In genomic region chr14:100098171-100098570, GRCh38 we compare ENCODE assay signal across 23 cellular contexts. TPM values are rescaled to one million over a fixed set of nuclear protein-coding genes. Genes with fewer than 3 reads are reported as not detected.
DNase-seq lines count a peak whose midpoint lies in the region; ATAC-seq and TF ChIP-seq lines count a peak whose summit lies in the region.
"Had no signal": no experiment of that assay in that cellular context is flagged by ENCODE, and none has a peak within 500 bp of the region (broad histone marks: within the 10 kb centered on the region; RNA-seq: fewer than 3 reads in every experiment).

No MANE protein-coding gene starts in this region.

- TF ChIP-seq CTCF in endothelial cell (IDR thresholded peaks at IDR 0.05; ENCODE audit: unreplicated experiment) (no peak), spleen (IDR thresholded peaks at IDR 0.05 in 8 of 11, conservative IDR thresholded peaks at IDR 0.05 in 3 of 11) (no peak)

- no peak for TF ChIP-seq POLR2A in spleen (IDR thresholded peaks at IDR 0.05)

- ATAC-seq in stimulated activated naive CD8-positive, alpha-beta T cell treated with anti-CD3 and anti-CD28 coated beads, Interleukin-15, Interleukin-2, amounts not matched to agents 100 U/mL and 50 U/mL, for 24 hours: no peak
- ATAC-seq in activated CD8-positive, alpha-beta T cell treated with anti-CD3 and anti-CD28 coated beads, Interleukin-2, amount 10 ng/mL, durations not matched to agents 7 days and 5 days: no peak
- no peak for ATAC-seq in stimulated activated naive CD8-positive, alpha-beta T cell treated with anti-CD3 and anti-CD28 coated beads, Interleukin-15, amount 100 ng/mL, for 72 hours
- ATAC-seq in HG02884 (IDR thresholded peaks at IDR 0.05; ENCODE audit: unreplicated experiment): no peak

- no peak overlapping the region for H3K4me3 Mint-ChIP-seq in stimulated activated naive CD8-positive, alpha-beta T cell treated with anti-CD3 and anti-CD28 coated beads, Interleukin-15, Interleukin-2, amounts not matched to agents 100 ng/mL and 50 ng/mL, for 24 hours
- no peak overlapping the region for H3K4me3 Mint-ChIP-seq in activated CD8-positive, alpha-beta T cell treated with anti-CD3 and anti-CD28 coated beads, Interleukin-2, amount 10 ng/mL, durations not matched to agents 7 days and 5 days
- peak overlapping the region; percentile 33 for H3K4me3 Mint-ChIP-seq in endothelial cell (ENCODE audit: unreplicated experiment)
- H3K4me3 Mint-ChIP-seq in stimulated activated naive CD8-positive, alpha-beta T cell treated with anti-CD3 and anti-CD28 coated beads, Interleukin-15, amount 100 ng/mL, for 72 hours: peak overlapping the region; percentile 38 to 52
- H3K4me3 Mint-ChIP-seq: memory B cell had no signal

- H3K36me3 ChIP-seq in spleen: peaks cover 0 to 100% (median 55%) of the 10 kb centered on the region in 6 donors
- H3K36me3 ChIP-seq: BE2C had no signal

- peaks cover 97% of the 10 kb centered on the region for H3K4me1 Mint-ChIP-seq in stimulated activated naive CD8-positive, alpha-beta T cell treated with anti-CD3 and anti-CD28 coated beads, Interleukin-15, Interleukin-2, amounts not matched to agents 100 ng/mL and 50 ng/mL, for 24 hours (ENCODE audit: low read depth)
- H3K4me1 Mint-ChIP-seq in activated CD8-positive, alpha-beta T cell treated with anti-CD3 and anti-CD28 coated beads, Interleukin-2, amount 10 ng/mL, durations not matched to agents 7 days and 5 days (ENCODE audit: low read depth): peaks cover 94% of the 10 kb centered on the region
- H3K4me1 Mint-ChIP-seq in endothelial cell (ENCODE audit: unreplicated experiment): peaks cover 10% of the 10 kb centered on the region
- H3K4me1 Mint-ChIP-seq in stimulated activated naive CD8-positive, alpha-beta T cell treated with anti-CD3 and anti-CD28 coated beads, Interleukin-15, amount 100 ng/mL, for 72 hours: peaks cover 100% of the 10 kb centered on the region

- 89 to 96% (median 94%) methylated on average over 8 of the region's 8 CpGs for WGBS in spleen, 5 donors

- CTCF ChIA-PET in activated CD8-positive, alpha-beta T cell treated with anti-CD3 and anti-CD28 coated beads, Interleukin-2, amount 10 ng/mL, durations not matched to agents 7 days and 5 days (lab: Charles Lee): interaction anchor here (0.7 to 3.1 kb wide), 3 partner anchors 10 to 26 kb away, joined by 3 to 13 read pairs (median 3); no protein-coding TSS in a partner anchor

- H3K9me3 Mint-ChIP-seq in stimulated activated naive CD8-positive, alpha-beta T cell treated with anti-CD3 and anti-CD28 coated beads, Interleukin-15, Interleukin-2, amounts not matched to agents 100 ng/mL and 50 ng/mL, for 24 hours: no peaks in the 10 kb centered on the region
- no peaks in the 10 kb centered on the region for H3K9me3 Mint-ChIP-seq in activated CD8-positive, alpha-beta T cell treated with anti-CD3 and anti-CD28 coated beads, Interleukin-2, amount 10 ng/mL, durations not matched to agents 7 days and 5 days (ENCODE audit: insufficient read depth)
- no peaks in the 10 kb centered on the region for H3K9me3 Mint-ChIP-seq in endothelial cell (ENCODE audit: unreplicated experiment)
- no peaks in the 10 kb centered on the region for H3K9me3 Mint-ChIP-seq in stimulated activated naive CD8-positive, alpha-beta T cell treated with anti-CD3 and anti-CD28 coated beads, Interleukin-15, amount 100 ng/mL, for 72 hours
- H3K9me3 Mint-ChIP-seq: memory B cell had no signal

- H3K27me3 ChIP-seq in spleen (replicated peaks in 1 of 7): no peaks in the 10 kb centered on the region
- H3K27me3 ChIP-seq: BE2C had no signal

- H3K36me3 Mint-ChIP-seq in stimulated activated naive CD8-positive, alpha-beta T cell treated with anti-CD3 and anti-CD28 coated beads, Interleukin-15, Interleukin-2, amounts not matched to agents 100 ng/mL and 50 ng/mL, for 24 hours (ENCODE audit: low read depth): peaks cover 70% of the 10 kb centered on the region
- peaks cover 90% of the 10 kb centered on the region for H3K36me3 Mint-ChIP-seq in activated CD8-positive, alpha-beta T cell treated with anti-CD3 and anti-CD28 coated beads, Interleukin-2, amount 10 ng/mL, durations not matched to agents 7 days and 5 days (ENCODE audit: low read depth)
- peaks cover 15% of the 10 kb centered on the region for H3K36me3 Mint-ChIP-seq in endothelial cell (ENCODE audit: low read depth, unreplicated experiment)

- H3K27ac Mint-ChIP-seq in stimulated activated naive CD8-positive, alpha-beta T cell treated with anti-CD3 and anti-CD28 coated beads, Interleukin-15, Interleukin-2, amounts not matched to agents 100 ng/mL and 50 ng/mL, for 24 hours: peak overlapping the region; percentile 83
- H3K27ac Mint-ChIP-seq in activated CD8-positive, alpha-beta T cell treated with anti-CD3 and anti-CD28 coated beads, Interleukin-2, amount 10 ng/mL, durations not matched to agents 7 days and 5 days: peak overlapping the region; percentile 79
- H3K27ac Mint-ChIP-seq in endothelial cell (ENCODE audit: unreplicated experiment): no peak overlapping the region
- peak overlapping the region; percentile 44 to 81 for H3K27ac Mint-ChIP-seq in stimulated activated naive CD8-positive, alpha-beta T cell treated with anti-CD3 and anti-CD28 coated beads, Interleukin-15, amount 100 ng/mL, for 72 hours
- H3K27ac Mint-ChIP-seq: memory B cell had no signal

- no peaks in the 10 kb centered on the region for H3K9me3 ChIP-seq in spleen
- H3K9me3 ChIP-seq: BE2C had no signal

- H3K27ac ChIP-seq in spleen: no peak overlapping the region
- H3K27ac ChIP-seq: KMS-11, WERI-Rb-1 had no signal

- DNase-seq in stimulated activated naive CD8-positive, alpha-beta T cell treated with anti-CD3 and anti-CD28 coated beads, Interleukin-15, Interleukin-2, amounts not matched to agents 100 U/mL and 50 U/mL, for 24 hours: no peak
- DNase-seq in activated CD8-positive, alpha-beta T cell treated with anti-CD3 and anti-CD28 coated beads, Interleukin-2, amount 10 ng/mL, durations not matched to agents 7 days and 5 days: no peak
- DNase-seq in endothelial cell (ENCODE audit: low spot score) (no peak), superior temporal gyrus (ENCODE audit: extremely low spot score) (no peak), spleen (no peak)
- DNase-seq in stimulated activated naive CD8-positive, alpha-beta T cell treated with anti-CD3 and anti-CD28 coated beads, Interleukin-15, amount 100 ng/mL, for 72 hours: no peak
- DNase-seq: activated CD8-positive, alpha-beta memory T cell treated with anti-CD3 and anti-CD28 coated beads, Interleukin-2, amount 50 U/mL, for 48 hours; BE2C; central memory CD4-positive, alpha-beta T cell; DMS 273 treated with DMSO at 0.1 percent for 48 hours; effector CD4-positive, alpha-beta T cell; GF-D8; NCI-H1048; NCI-H2029 treated with DMSO at 0.1 percent for 48 hours; NCI-H446 treated with DMSO at 0.1 percent for 48 hours; RPMI8226; stimulated activated CD4-positive, alpha-beta T cell treated with anti-CD3 and anti-CD28 coated beads, Interleukin-4, amount 100 ng/mL, for 4 hours; WERI-Rb-1 had no signal

- H3K4me3 ChIP-seq in spleen: no peak overlapping the region
- H3K4me3 ChIP-seq: smooth muscle cell had no signal

- no peaks in the 10 kb centered on the region for H3K27me3 Mint-ChIP-seq in stimulated activated naive CD8-positive, alpha-beta T cell treated with anti-CD3 and anti-CD28 coated beads, Interleukin-15, Interleukin-2, amounts not matched to agents 100 ng/mL and 50 ng/mL, for 24 hours
- no peaks in the 10 kb centered on the region for H3K27me3 Mint-ChIP-seq in activated CD8-positive, alpha-beta T cell treated with anti-CD3 and anti-CD28 coated beads, Interleukin-2, amount 10 ng/mL, durations not matched to agents 7 days and 5 days (ENCODE audit: low read depth)
- H3K27me3 Mint-ChIP-seq in endothelial cell (ENCODE audit: unreplicated experiment): no peaks in the 10 kb centered on the region
- no peaks in the 10 kb centered on the region for H3K27me3 Mint-ChIP-seq in stimulated activated naive CD8-positive, alpha-beta T cell treated with anti-CD3 and anti-CD28 coated beads, Interleukin-15, amount 100 ng/mL, for 72 hours
- H3K27me3 Mint-ChIP-seq: memory B cell had no signal

- intact Hi-C loops in spleen (cut with DNase I; ENCODE audit: low total_unique reads): no loop called here

- H3K4me1 ChIP-seq in spleen: peaks cover 11 to 100% (median 33%) of the 10 kb centered on the region in 6 donors

- POLR2A ChIA-PET in activated CD8-positive, alpha-beta T cell treated with anti-CD3 and anti-CD28 coated beads, Interleukin-2, amount 10 ng/mL, durations not matched to agents 7 days and 5 days (lab: Charles Lee): interaction anchor here (5.2 kb wide), 1 partner anchor 17 kb away, joined by 33 read pairs; no protein-coding TSS in a partner anchor

RNA-seq across cellular contexts. Expression of gene EVL, which starts 32.9 kb away (rescaled TPM):
- total RNA-seq in activated CD8-positive, alpha-beta T cell treated with anti-CD3 and anti-CD28 coated beads, Interleukin-2, amount 10 ng/mL, durations not matched to agents 7 days and 5 days: 100 to 1,000 TPM; 863 to 926 TPM
- 142 TPM for total RNA-seq in endothelial cell (ENCODE audit: unreplicated experiment)
- total RNA-seq in spleen: 100 to 1,000 TPM; 244 to 336 (median 283) TPM
- polyA plus RNA-seq in spleen: 100 to 1,000 TPM; 169 to 184 (median 183) TPM

Comparison
In these comparisons a context has a peak if more than half of its experiments do, and no peak if none do; other contexts are left out.
1. H3K4me3 Mint-ChIP-seq: peak in endothelial cell (single experiment) and stimulated activated naive CD8-positive, alpha-beta T cell treated with anti-CD3 and anti-CD28 coated beads, Interleukin-15, amount 100 ng/mL, for 72 hours (2 of 2); none in stimulated activated naive CD8-positive, alpha-beta T cell treated with anti-CD3 and anti-CD28 coated beads, Interleukin-15, Interleukin-2, amounts not matched to agents 100 ng/mL and 50 ng/mL, for 24 hours (single experiment) and activated CD8-positive, alpha-beta T cell treated with anti-CD3 and anti-CD28 coated beads, Interleukin-2, amount 10 ng/mL, durations not matched to agents 7 days and 5 days (single experiment).